ENCODE assay signal across 9 cellular contexts in genomic region chr7:113086431-113086888, GRCh38. TPM values are rescaled to one million over a fixed set of nuclear protein-coding genes. Genes with fewer than 3 reads are reported as not detected.
A peak's percentile ranks its signal among the peaks of the same experiment; 100 is the strongest.
DNase-seq lines count a peak whose midpoint lies in the region; ATAC-seq and TF ChIP-seq lines count a peak whose summit lies in the region.
"Had no signal": no experiment of that assay in that cellular context is flagged by ENCODE, and none has a peak within 500 bp of the region (broad histone marks: within the 10 kb centered on the region; RNA-seq: fewer than 3 reads in every experiment).

A gene with protein sequence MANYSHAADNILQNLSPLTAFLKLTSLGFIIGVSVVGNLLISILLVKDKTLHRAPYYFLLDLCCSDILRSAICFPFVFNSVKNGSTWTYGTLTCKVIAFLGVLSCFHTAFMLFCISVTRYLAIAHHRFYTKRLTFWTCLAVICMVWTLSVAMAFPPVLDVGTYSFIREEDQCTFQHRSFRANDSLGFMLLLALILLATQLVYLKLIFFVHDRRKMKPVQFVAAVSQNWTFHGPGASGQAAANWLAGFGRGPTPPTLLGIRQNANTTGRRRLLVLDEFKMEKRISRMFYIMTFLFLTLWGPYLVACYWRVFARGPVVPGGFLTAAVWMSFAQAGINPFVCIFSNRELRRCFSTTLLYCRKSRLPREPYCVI (minus strand): TSS chr7:113086827. CDS start chr7:113084721, 2,106 bp downstream.

- in situ Hi-C loops in IMR-90 (cut with MboI; ENCODE audit: low sequenced_read_pairs) (no loop called here), mammary epithelial cell (cut with MboI; ENCODE audit: low sequenced_read_pairs in 2 of 2) (no loop called here)

- H4K5ac ChIP-seq in IMR-90 (ENCODE audit: low read depth, low read length) = peak within 1 kb of the TSS; percentile 88

- no CpG with 5 or more reads among the region's 29 CpGs for WGBS in IMR-90 (ENCODE audit: extremely low coverage in 2 of 2, insufficient read length in 1 of 2), 2 experiments
- WGBS in mammary epithelial cell (ENCODE audit: low coverage, missing lambda C conversion rate) = 1% methylated on average over 15 of the region's 29 CpGs

- peak; percentile 58 for DNase-seq in CMK (ENCODE audit: low read depth)
- peak; percentile 73 for DNase-seq in IMR-90
- peak in 3 of 5 donors; percentile 4 to 39 (median 10) for DNase-seq in T-helper 1 cell
- peak; percentile 28 for DNase-seq in mammary epithelial cell
- DNase-seq in iPS-NIHi11 (ENCODE audit: low spot score) = peak; percentile 89
- DNase-seq in RPMI8226 = no peak

- H2BK5ac ChIP-seq in IMR-90 (ENCODE audit: low read depth, low read length, poor library complexity, severe bottlenecking) = peak within 1 kb of the TSS; percentile 75

- H3K9me3 ChIP-seq in IMR-90 (ENCODE audit: control insufficient read depth, insufficient read depth, low read length) (no peaks in the 10 kb centered on the region), mammary epithelial cell (replicated peaks; ENCODE audit: insufficient read depth, low read length) (no peaks in the 10 kb centered on the region)

- H3K79me1 ChIP-seq in IMR-90 (ENCODE audit: low read depth in 1 of 2, low read length in 2 of 2) = no peaks in the 10 kb centered on the region

- no peaks in the 10 kb centered on the region for H4K20me1 ChIP-seq in IMR-90 (ENCODE audit: insufficient read depth, low read length)
- H4K20me1 ChIP-seq in mammary epithelial cell (ENCODE audit: insufficient read depth, low read length) = no peaks in the 10 kb centered on the region

- H3K14ac ChIP-seq in IMR-90 (replicated peaks; ENCODE audit: low read depth, low read length) = peak within 1 kb of the TSS; percentile 73

- BruUV-seq in IMR-90 (replicated peaks; lab: Mats Ljungman, UMichigan) = no TSS peak
- BruUV-seq in mammary epithelial cell (replicated peaks; lab: Mats Ljungman, UMichigan) = no TSS peak

- H3K9me1 ChIP-seq in IMR-90 (ENCODE audit: insufficient read depth, low read length) = no peaks in the 10 kb centered on the region; the same call in 1 of the 2 replicates

- H3K79me2 ChIP-seq in mammary epithelial cell (ENCODE audit: insufficient read depth, low read length) = no peaks in the 10 kb centered on the region

- CTCF ChIA-PET in IMR-90 (lab: Yijun Ruan, JAX) (interaction anchor here (0.5 to 1.1 kb wide), 3 partner anchors 10 to 33 kb away, joined by 3 read pairs; no protein-coding TSS in a partner anchor), mammary epithelial cell (lab: Charles Lee; ENCODE audit: low non-redundant PET) (interaction anchor here (0.6 kb wide), 1 partner anchor 1348 kb away, joined by 10 read pairs; no protein-coding TSS in a partner anchor)

- H3K23ac ChIP-seq in IMR-90 (ENCODE audit: low read depth, low read length) = peak within 1 kb of the TSS; percentile 71

- H3K4me1 ChIP-seq in IMR-90 (ENCODE audit: control insufficient read depth, insufficient read depth, low read length) (0 out of 2 replicates have a peak, but pooled peaks cover 3% of the 10 kb centered on the region), mammary epithelial cell (ENCODE audit: insufficient read depth, low read length) (peaks cover 11% of the 10 kb centered on the region)

- peak within 1 kb of the TSS; percentile 36 to 83 for H4K8ac ChIP-seq in IMR-90 (ENCODE audit: low read depth in 2 of 2, low read length in 2 of 2)

- POLR2A ChIA-PET in IMR-90 (lab: Charles Lee; ENCODE audit: unreplicated experiment) = interaction anchor here (0.6 kb wide), 4 partner anchors 31 to 1981 kb away, joined by 6 to 9 read pairs (median 6); no protein-coding TSS in a partner anchor

- peak within 1 kb of the TSS; percentile 75 for H3K56ac ChIP-seq in IMR-90 (ENCODE audit: extremely low read depth, insufficient read depth, low read length)

- H2BK15ac ChIP-seq in IMR-90 (ENCODE audit: low read depth, low read length) = peak within 1 kb of the TSS; percentile 72; the same call in 1 of the 3 replicates

- peak within 1 kb of the TSS; percentile 83 for H3K18ac ChIP-seq in IMR-90 (ENCODE audit: low read depth, low read length)

- H3K4me2 ChIP-seq in IMR-90 (ENCODE audit: low read depth, low read length) (peak within 1 kb of the TSS; percentile 96), mammary epithelial cell (ENCODE audit: insufficient read depth, low read depth, low read length) (peak within 1 kb of the TSS; percentile 73)

- H2BK120ac ChIP-seq in IMR-90 (ENCODE audit: low read depth, low read length) = peak within 1 kb of the TSS; percentile 78

- H2BK20ac ChIP-seq in IMR-90 (ENCODE audit: low read depth, low read length) = peak within 1 kb of the TSS; percentile 59; the same call in 1 of the 2 replicates

- H3K27me3 ChIP-seq in IMR-90 (ENCODE audit: control insufficient read depth, insufficient read depth, low read length) (no peaks in the 10 kb centered on the region), mammary epithelial cell (ENCODE audit: insufficient read depth, low read length) (peaks cover 4% of the 10 kb centered on the region)

- H2AK5ac ChIP-seq in IMR-90 (ENCODE audit: low read depth, low read length) = no peak within 1 kb of the TSS; the same call in 1 of the 2 replicates

- H2AFZ ChIP-seq in IMR-90 (replicated peaks; ENCODE audit: low read length, poor library complexity) (peak within 1 kb of the TSS; percentile 96), mammary epithelial cell (ENCODE audit: low read depth, low read length) (peak within 1 kb of the TSS; percentile 96)

- H3K4ac ChIP-seq in IMR-90 (ENCODE audit: low read depth, low read length) = peak within 1 kb of the TSS; percentile 68

- dilution Hi-C loops in IMR-90 (cut with HindIII; ENCODE audit: low sequenced_read_pairs, unreplicated experiment) (no loop called here), mammary epithelial cell (cut with HindIII; ENCODE audit: low sequenced_read_pairs) (no loop called here)

- peak; percentile 78 for ATAC-seq in GM19467 (IDR thresholded peaks at IDR 0.05; ENCODE audit: unreplicated experiment)
- ATAC-seq in IMR-90 (ENCODE audit: low read depth) = peak; percentile 90

- H4K91ac ChIP-seq in IMR-90 (ENCODE audit: insufficient read depth, low read depth, low read length) = peak within 1 kb of the TSS; percentile 64

- TF ChIP-seq RAD21 in IMR-90 (IDR thresholded peaks at IDR 0.05; ENCODE audit: low read length) = no peak

- no peaks in the 10 kb centered on the region for H3K36me3 ChIP-seq in IMR-90 (ENCODE audit: control insufficient read depth, insufficient read depth, low read length)
- H3K36me3 ChIP-seq in mammary epithelial cell (ENCODE audit: insufficient read depth, low read length) = no peaks in the 10 kb centered on the region

- H3K27ac ChIP-seq in IMR-90 (ENCODE audit: insufficient read depth, low read length) (peak within 1 kb of the TSS; percentile 84), mammary epithelial cell (ENCODE audit: insufficient read depth, low read depth, low read length) (no peak within 1 kb of the TSS), skin epidermis (peak within 1 kb of the TSS in 14 of 21 experiments; percentile 4 to 80 (median 63))

- TF ChIP-seq POLR2A in IMR-90 (IDR thresholded peaks at IDR 0.05; ENCODE audit: low read depth, low read length) = no peak

- H2AK9ac ChIP-seq in IMR-90 (replicated peaks; ENCODE audit: low read depth, low read length, poor library complexity) = peak within 1 kb of the TSS; percentile 70

- H3K9ac ChIP-seq in IMR-90 (ENCODE audit: low read depth, low read length) = peak within 1 kb of the TSS; percentile 79
- no peak within 1 kb of the TSS for H3K9ac ChIP-seq in mammary epithelial cell (ENCODE audit: insufficient read depth, low read length)

- peak within 1 kb of the TSS; percentile 97 for H3K4me3 ChIP-seq in IMR-90 (ENCODE audit: insufficient read depth, low read depth, low read length)
- peak within 1 kb of the TSS; percentile 55 to 70 (median 56) for H3K4me3 ChIP-seq in mammary epithelial cell (replicated peaks in 1 of 3; ENCODE audit: insufficient read depth in 1 of 3, low read depth in 2 of 3, low read length in 3 of 3)
- H3K4me3 ChIP-seq in skin epidermis = peak within 1 kb of the TSS; percentile 20 to 49 (median 35)

- intact Hi-C loops in IMR-90 (cut with micrococcal nuclease) (loop anchor here (5.0 to 10.0 kb wide), 2 partner anchors 149 to 338 kb away; a partner anchor contains a TSS), mammary epithelial cell (cut with micrococcal nuclease) (no loop called here)

- no peak for TF ChIP-seq CTCF in IMR-90 (conservative IDR thresholded peaks at IDR 0.05; ENCODE audit: low read depth, low read length)
- no peak for TF ChIP-seq CTCF in mammary epithelial cell (conservative IDR thresholded peaks at IDR 0.05 in 1 of 2, IDR thresholded peaks at IDR 0.05 in 1 of 2; ENCODE audit: extremely low read depth in 1 of 2, insufficient read depth in 1 of 2, low read depth in 1 of 2, low read length in 2 of 2)

TF ChIP-seq in IMR-90, 13 proteins besides CTCF, POLR2A, EP300 and RAD21 (continues in another document):
- TF ChIP-seq, protein P1, sequence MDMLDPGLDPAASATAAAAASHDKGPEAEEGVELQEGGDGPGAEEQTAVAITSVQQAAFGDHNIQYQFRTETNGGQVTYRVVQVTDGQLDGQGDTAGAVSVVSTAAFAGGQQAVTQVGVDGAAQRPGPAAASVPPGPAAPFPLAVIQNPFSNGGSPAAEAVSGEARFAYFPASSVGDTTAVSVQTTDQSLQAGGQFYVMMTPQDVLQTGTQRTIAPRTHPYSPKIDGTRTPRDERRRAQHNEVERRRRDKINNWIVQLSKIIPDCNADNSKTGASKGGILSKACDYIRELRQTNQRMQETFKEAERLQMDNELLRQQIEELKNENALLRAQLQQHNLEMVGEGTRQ (IDR thresholded peaks at IDR 0.05; ENCODE audit: low read depth, low read length) = no peak
- TF ChIP-seq RFX5 (IDR thresholded peaks at IDR 0.05; ENCODE audit: low read depth, low read length) = no peak
- no peak for TF ChIP-seq MAFK (IDR thresholded peaks at IDR 0.05; ENCODE audit: low read depth, low read length)
- no peak for TF ChIP-seq CEBPB (IDR thresholded peaks at IDR 0.05; ENCODE audit: low read depth, low read length)
- TF ChIP-seq MXI1 (IDR thresholded peaks at IDR 0.05; ENCODE audit: borderline replicate concordance, low read depth, low read length) = 0 out of 2 replicates have a peak, but pooled peaks have one; percentile 19
- no peak for TF ChIP-seq SMC3 (IDR thresholded peaks at IDR 0.05; ENCODE audit: low read depth, low read length)
- no peak for TF ChIP-seq CHD1 (IDR thresholded peaks at IDR 0.05; ENCODE audit: low read depth, low read length)
- TF ChIP-seq BHLHE40 (IDR thresholded peaks at IDR 0.05; ENCODE audit: low read depth, low read length) = no peak
- TF ChIP-seq RCOR1 (IDR thresholded peaks at IDR 0.05; ENCODE audit: insufficient replicate concordance, low read length) = no peak
- no peak for TF ChIP-seq FOS (IDR thresholded peaks at IDR 0.05; ENCODE audit: low read depth, low read length)

RNA-seq across cellular contexts. Expression of the gene that starts here (rescaled TPM):
- 5.0 and 5.4 TPM in 2 replicates for total RNA-seq in IMR-90 (2012; rRNA removed)
- 1.7 and 2.0 TPM in 2 replicates for polyA plus RNA-seq in IMR-90 (2012; rRNA removed)
- 0.68 and 0.81 TPM in 2 replicates for polyA plus RNA-seq in IMR-90 (2012; cell fraction: cytosol; rRNA removed)
- 0.36 and 1.8 TPM in 2 replicates for polyA plus RNA-seq in IMR-90 (2012; cell fraction: nucleus; rRNA removed; ENCODE audit: low replicate concordance)
- total RNA-seq in mammary epithelial cell = 1 to 10 TPM; 1.1 to 2.2 TPM
- polyA plus RNA-seq in mammary epithelial cell = 0.15 TPM
- not detected for polyA minus RNA-seq in mammary epithelial cell
- total RNA-seq: NCI-H460 had no signal

Comparison
In these comparisons a context has a peak if more than half of its experiments do, and no peak if none do; other contexts are left out.
1. H3K4me3 ChIP-seq: peak in every context shown above with its lines; median percentile 97 in IMR-90; 56 in mammary epithelial cell; 35 in skin epidermis.